ENCODE assay signal across 8 cellular contexts in genomic region chrX:8731579-8732395, GRCh38. TPM values are rescaled to one million over a fixed set of nuclear protein-coding genes. Genes with fewer than 3 reads are reported as not detected.
DNase-seq lines count a peak whose midpoint lies in the region; ATAC-seq and TF ChIP-seq lines count a peak whose summit lies in the region.

TSS of gene ANOS1 (minus strand) at chrX:8732137. CDS start at chrX:8732036, 101 bp downstream.

- no peaks in the 10 kb centered on the region for H3K36me3 Mint-ChIP-seq in natural killer cell treated with Interleukin-12 subunit alpha and Interleukin-12 subunit beta and Interleukin-15 and Interleukin-18, amount 100 ng/mL, for 72 hours

- no peak within 1 kb of the TSS for H3K4me3 Mint-ChIP-seq in natural killer cell treated with Interleukin-12 subunit alpha and Interleukin-12 subunit beta and Interleukin-15 and Interleukin-18, amount 100 ng/mL, for 72 hours

- ATAC-seq in GM18498 (IDR thresholded peaks at IDR 0.05; ENCODE audit: unreplicated experiment) (no peak), GM19397 (IDR thresholded peaks at IDR 0.05; ENCODE audit: unreplicated experiment) (no peak)
- no peak for ATAC-seq in natural killer cell treated with Interleukin-12 subunit alpha and Interleukin-12 subunit beta and Interleukin-15 and Interleukin-18, amount 100 ng/mL, for 72 hours

- TF ChIP-seq CTCF in fibroblast of villous mesenchyme (IDR thresholded peaks at IDR 0.05; ENCODE audit: insufficient read depth, low read depth, low read length): no peak

- peak within 1 kb of the TSS; percentile 34 for H3K4me3 ChIP-seq in fibroblast of villous mesenchyme (ENCODE audit: low read depth, low read length)

- no peak within 1 kb of the TSS for H3K27ac Mint-ChIP-seq in natural killer cell treated with Interleukin-12 subunit alpha and Interleukin-12 subunit beta and Interleukin-15 and Interleukin-18, amount 100 ng/mL, for 72 hours

- H3K9me3 Mint-ChIP-seq in natural killer cell treated with Interleukin-12 subunit alpha and Interleukin-12 subunit beta and Interleukin-15 and Interleukin-18, amount 100 ng/mL, for 72 hours: no peaks in the 10 kb centered on the region

- peaks cover 12 to 16% of the 10 kb centered on the region in 2 donors for H3K27me3 Mint-ChIP-seq in natural killer cell treated with Interleukin-12 subunit alpha and Interleukin-12 subunit beta and Interleukin-15 and Interleukin-18, amount 100 ng/mL, for 72 hours

- H3K4me1 Mint-ChIP-seq in natural killer cell treated with Interleukin-12 subunit alpha and Interleukin-12 subunit beta and Interleukin-15 and Interleukin-18, amount 100 ng/mL, for 72 hours (ENCODE audit: low read depth in 2 of 2): peaks cover 0 to 3% of the 10 kb centered on the region in 2 donors

- peak; percentile 4 for DNase-seq in GM03348 (ENCODE audit: low spot score)
- peak; percentile 65 for DNase-seq in NOMO-1 treated with DMSO at 0.1 percent for 48 hours (lab: John Stamatoyannopoulos, UW; ENCODE audit: unreplicated experiment)
- DNase-seq in fibroblast of villous mesenchyme (ENCODE audit: low read depth): peak; percentile 12
- peak; percentile 13 for DNase-seq in occipital lobe (lab: John Stamatoyannopoulos, UW)
- no peak for DNase-seq in natural killer cell treated with Interleukin-12 subunit alpha and Interleukin-12 subunit beta and Interleukin-15 and Interleukin-18, amount 100 ng/mL, for 72 hours (ENCODE audit: low spot score)
- no peak for DNase-seq in HPDE6-E6E7 (ENCODE audit: extremely low spot score)

RNA-seq across cellular contexts. Expression of gene ANOS1, which starts in this region (rescaled TPM):
- total RNA-seq in fibroblast of villous mesenchyme (1.7 and 1.9 TPM in 2 replicates), occipital lobe (22.0 TPM)
- total RNA-seq in natural killer cell treated with Interleukin-12 subunit alpha and Interleukin-12 subunit beta and Interleukin-15 and Interleukin-18, amount 100 ng/mL, for 72 hours: not detected

Comparison
In these comparisons a context has a peak if more than half of its experiments do, and no peak if none do; other contexts are left out.
1. DNase-seq: peak in GM03348 (single experiment), NOMO-1 treated with DMSO at 0.1 percent for 48 hours (single experiment), fibroblast of villous mesenchyme (single experiment) and occipital lobe (single experiment); none in natural killer cell treated with Interleukin-12 subunit alpha and Interleukin-12 subunit beta and Interleukin-15 and Interleukin-18, amount 100 ng/mL, for 72 hours (single experiment) and HPDE6-E6E7 (single experiment).